Comparison of ENCODE assay signal across 9 cellular contexts in genomic region chr10:97584060-97584797, GRCh38. TPM values are rescaled to one million over a fixed set of nuclear protein-coding genes. Genes with fewer than 3 reads are reported as not detected.
DNase-seq lines count a peak whose midpoint lies in the region; ATAC-seq, FAIRE-seq and TF ChIP-seq lines count a peak whose summit lies in the region.
"Had no signal": no experiment of that assay in that cellular context is flagged by ENCODE, and none has a peak within 500 bp of the region (broad histone marks: within the 10 kb centered on the region; RNA-seq: fewer than 3 reads in every experiment).

Gene HOGA1, plus strand, starts transcription at chr10:97584389. Its CDS starts 315 bp downstream, at chr10:97584704.

- H3K9ac ChIP-seq in MM.1S (ENCODE audit: low read length) (no peak within 1 kb of the TSS), liver (ENCODE audit: low read depth in 1 of 2, low read length in 2 of 2) (peak within 1 kb of the TSS in 1 of 2 donors; percentile 78)

- H3K27me3 ChIP-seq in MM.1S (replicated peaks; ENCODE audit: insufficient read depth, low read length) = no peaks in the 10 kb centered on the region
- no peaks in the 10 kb centered on the region for H3K27me3 ChIP-seq in liver (ENCODE audit: control insufficient read depth in 4 of 4, insufficient read depth in 4 of 4, low read length in 3 of 4)

- H2AFZ ChIP-seq in MM.1S (ENCODE audit: low read length) = 0 out of 2 replicates have a peak within 1 kb of the TSS, but pooled peaks have one; percentile 42

- H3K4me3 ChIP-seq in MM.1S (ENCODE audit: low read length) = no peak within 1 kb of the TSS
- H3K4me3 ChIP-seq in coronary artery = no peak within 1 kb of the TSS
- peak within 1 kb of the TSS; percentile 16 to 56 (median 33) for H3K4me3 ChIP-seq in liver (ENCODE audit: low read depth in 1 of 3, low read length in 3 of 3)

- peak; percentile 33 for FAIRE-seq in GM19239 (lab: Jason Lieb, UNC)
- FAIRE-seq: islet of Langerhans had no signal

- no peaks in the 10 kb centered on the region for H3K9me3 ChIP-seq in MM.1S (replicated peaks; ENCODE audit: insufficient read depth, low read length)
- no peaks in the 10 kb centered on the region for H3K9me3 ChIP-seq in liver (ENCODE audit: control insufficient read depth in 4 of 4, low read length in 3 of 4)

- no peak within 1 kb of the TSS for H3K4me2 ChIP-seq in MM.1S (ENCODE audit: low read depth, low read length)

- no peaks in the 10 kb centered on the region for H3K9me2 ChIP-seq in MM.1S (replicated peaks; ENCODE audit: insufficient read depth, low read length)

- H3F3A ChIP-seq in MM.1S (ENCODE audit: insufficient read depth, low read length) = no peaks in the 10 kb centered on the region

- no peaks in the 10 kb centered on the region for H3K79me2 ChIP-seq in MM.1S (ENCODE audit: low read length)

- peak in 1 of 2 donors; percentile 30 for TF ChIP-seq RAD21 in liver (IDR thresholded peaks at IDR 0.05)

- H4K20me1 ChIP-seq in MM.1S (ENCODE audit: insufficient read depth, low read length) = no peaks in the 10 kb centered on the region

- H3K36me3 ChIP-seq in MM.1S (replicated peaks; ENCODE audit: insufficient read depth, low read length) (no peaks in the 10 kb centered on the region), liver (ENCODE audit: control insufficient read depth in 4 of 4, insufficient read depth in 3 of 4, low read depth in 1 of 4, low read length in 3 of 4) (no peaks in the 10 kb centered on the region)

- TF ChIP-seq CTCF in MM.1S (IDR thresholded peaks at IDR 0.05; ENCODE audit: low read length) (no peak), coronary artery (IDR thresholded peaks at IDR 0.05) (no peak), liver (IDR thresholded peaks at IDR 0.05; ENCODE audit: low read depth, low read length, missing input control) (no peak), GM20000 (IDR thresholded peaks at IDR 0.05; ENCODE audit: extremely low read depth, missing control alignments) (no peak)

- no peaks in the 10 kb centered on the region for H3K4me1 ChIP-seq in MM.1S (ENCODE audit: low read length)
- H3K4me1 ChIP-seq in liver (ENCODE audit: control insufficient read depth in 4 of 4, insufficient read depth in 4 of 4, low read length in 3 of 4) = peaks cover 7 to 52% (median 35%) of the 10 kb centered on the region in 4 donors

- DNase-seq in GM19239 (ENCODE audit: insufficient read length, low spot score) (peak; percentile 50), MM.1S (no peak), coronary artery (ENCODE audit: low spot score) (peak; percentile 81), GM20000 (ENCODE audit: low spot score) (no peak), NCI-H2107 (lab: John Stamatoyannopoulos, UW) (no peak)

- H3K27ac ChIP-seq in MM.1S (ENCODE audit: low read length) (no peak within 1 kb of the TSS), coronary artery (peak within 1 kb of the TSS; percentile 0 to 63), liver (ENCODE audit: low read depth in 1 of 2, low read length in 2 of 2) (peak within 1 kb of the TSS; percentile 87 to 89)

- WGBS in liver = 23% methylated on average over 5 of the region's 5 CpGs

- ATAC-seq in GM21381 (IDR thresholded peaks at IDR 0.05; ENCODE audit: unreplicated experiment) = no peak
- ATAC-seq in HG03469 (IDR thresholded peaks at IDR 0.05; ENCODE audit: unreplicated experiment) = no peak

TF ChIP-seq in liver, 16 proteins besides CTCF, POLR2A, EP300 and RAD21:
- TF ChIP-seq FOXA1 (IDR thresholded peaks at IDR 0.05) (peak; percentile 33), JUND (IDR thresholded peaks at IDR 0.05) (peak in 1 of 2 donors; percentile 56), REST (IDR thresholded peaks at IDR 0.05) (peak; percentile 63), TAF1 (conservative IDR thresholded peaks at IDR 0.05) (peak; percentile 61), ATF3 (IDR thresholded peaks at IDR 0.05) (peak; percentile 44), FOXA2 (IDR thresholded peaks at IDR 0.05) (peak; percentile 16), HNF4G (IDR thresholded peaks at IDR 0.05) (no peak), NR2F2 (IDR thresholded peaks at IDR 0.05) (no peak), GABPA (IDR thresholded peaks at IDR 0.05 in 1 of 2, conservative IDR thresholded peaks at IDR 0.05 in 1 of 2) (no peak), YY1 (IDR thresholded peaks at IDR 0.05) (peak; percentile 74), EGR1 (IDR thresholded peaks at IDR 0.05; ENCODE audit: low read depth in 2 of 2) (peak; percentile 28 to 62), HNF4A (conservative IDR thresholded peaks at IDR 0.05) (peak; percentile 52 to 65), RXRA (IDR thresholded peaks at IDR 0.05) (peak; percentile 75 to 87), MAX (IDR thresholded peaks at IDR 0.05) (peak; percentile 60), ZBTB33 (IDR thresholded peaks at IDR 0.05) (no peak), SP1 (IDR thresholded peaks at IDR 0.05) (peak; percentile 92)

RNA-seq across cellular contexts. Expression of gene HOGA1, which starts in this region (rescaled TPM):
- 10 to 100 TPM; 21.7 to 21.8 TPM for total RNA-seq in liver
- 10 to 100 TPM; 23.8 to 31.4 TPM for polyA plus RNA-seq in liver

Comparison
In these comparisons a context has a peak if more than half of its experiments do, and no peak if none do; other contexts are left out.
1. DNase-seq: peak in GM19239 (single experiment) and coronary artery (single experiment); none in MM.1S (single experiment), GM20000 (single experiment) and NCI-H2107 (single experiment).
2. H3K4me3 ChIP-seq: peak in liver (3 of 3); none in MM.1S (single experiment) and coronary artery (single experiment).